Comparison of ENCODE assay signal across 7 cellular contexts in the genomic region with DNA sequence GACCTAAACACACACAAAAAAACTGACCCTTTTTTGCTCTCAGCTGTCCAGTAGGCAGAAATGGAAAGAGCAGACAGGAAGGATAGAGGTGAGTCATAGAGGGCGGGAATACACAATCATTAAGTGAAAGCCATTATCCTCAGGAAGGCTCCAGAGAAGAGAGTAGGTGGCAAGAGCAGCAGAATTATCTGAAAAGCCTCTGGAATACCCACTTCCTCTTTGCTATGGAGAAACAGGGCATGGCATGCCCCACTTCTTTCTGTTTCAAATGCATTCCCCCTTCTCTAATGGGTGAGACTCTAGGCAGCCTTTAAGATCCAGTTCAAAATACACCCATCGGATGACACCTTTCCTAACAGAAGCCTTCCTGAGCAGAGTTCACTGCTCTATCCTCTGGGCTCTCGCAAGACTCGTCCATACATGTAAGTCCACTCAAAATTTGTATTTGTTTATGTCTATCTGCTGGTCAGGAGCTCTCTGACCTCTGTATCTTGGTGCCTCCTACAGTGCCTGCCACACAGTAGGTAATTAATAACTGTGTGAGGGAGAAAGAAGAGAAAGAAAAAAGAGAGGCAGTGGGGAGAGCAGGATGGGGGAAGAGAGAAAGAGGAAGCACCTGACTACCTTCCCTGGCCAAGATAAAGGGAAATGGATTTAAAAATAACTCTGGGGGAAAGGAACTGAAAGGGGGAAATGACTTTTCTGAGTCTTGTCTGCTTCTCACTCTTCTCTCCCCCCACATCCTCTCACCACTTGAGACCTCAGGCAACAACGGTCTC.
DNase-seq lines count a peak whose midpoint lies in the region; ATAC-seq and TF ChIP-seq lines count a peak whose summit lies in the region.
"Had no signal": no experiment of that assay in that cellular context is flagged by ENCODE, and none has a peak within 500 bp of the region (broad histone marks: within the 10 kb centered on the region; RNA-seq: fewer than 3 reads in every experiment).

No MANE protein-coding gene starts in this region.

- no peak for TF ChIP-seq CTCF in fibroblast of pulmonary artery (IDR thresholded peaks at IDR 0.05; ENCODE audit: low read length, missing control alignments)

- peak; percentile 78 for ATAC-seq in GM21737 (IDR thresholded peaks at IDR 0.05; ENCODE audit: unreplicated experiment)

- H3K4me3 ChIP-seq in fibroblast of pulmonary artery (replicated peaks; ENCODE audit: low read depth, low read length) = no peak overlapping the region
- H3K4me3 ChIP-seq: SK-N-MC had no signal

- DNase-seq in DMS53 treated with DMSO at 0.1 percent for 48 hours (lab: John Stamatoyannopoulos, UW; ENCODE audit: unreplicated experiment) (peak; percentile 27), NCI-H2227 (lab: John Stamatoyannopoulos, UW; ENCODE audit: unreplicated experiment) (peak; percentile 34), fibroblast of pulmonary artery (ENCODE audit: low read depth) (peak; percentile 59), NCI-H82 treated with DMSO at 0.1 percent for 48 hours (lab: John Stamatoyannopoulos, UW; ENCODE audit: unreplicated experiment) (no peak), retina (no peak)

Comparison
In these comparisons a context has a peak if more than half of its experiments do, and no peak if none do; other contexts are left out.
1. DNase-seq: peak in DMS53 treated with DMSO at 0.1 percent for 48 hours (single experiment), NCI-H2227 (single experiment) and fibroblast of pulmonary artery (single experiment); none in NCI-H82 treated with DMSO at 0.1 percent for 48 hours (single experiment) and retina (single experiment).